32 cellular contexts compared by ENCODE assay signal in genomic region chr14:71264260-71264659, GRCh38.
"Had no signal": no experiment of that assay in that cellular context is flagged by ENCODE, and none has a peak within 500 bp of the region (broad histone marks: within the 10 kb centered on the region; RNA-seq: fewer than 3 reads in every experiment).

No MANE protein-coding gene starts in this region.

- H3K27me3 Mint-ChIP-seq: activated CD4-positive, alpha-beta memory T cell treated with anti-CD3 and anti-CD28 coated beads for 36 hours; activated CD4-positive, alpha-beta T cell treated with anti-CD3 and anti-CD28 coated beads for 36 hours; activated naive CD4-positive, alpha-beta T cell treated with anti-CD3 and anti-CD28 coated beads, Interleukin-2, amount 50 U/mL, for 24 hours; activated naive CD8-positive, alpha-beta T cell treated with anti-CD3 and anti-CD28 coated beads, Interleukin-2, amount 50 U/mL, for 24 hours had no signal

- H3K4me1 ChIP-seq: adrenal gland, body of pancreas, colonic mucosa, gastroesophageal sphincter had no signal

- FAIRE-seq: endometrium, endothelial cell of umbilical vein had no signal

- DNase-seq: activated B cell treated with CpG ODN at 0.5 μM for 24 hours; activated CD4-positive, alpha-beta memory T cell treated with anti-CD3 and anti-CD28 coated beads for 36 hours; activated CD4-positive, alpha-beta T cell treated with anti-CD3 and anti-CD28 coated beads for 36 hours; activated CD4-positive, alpha-beta T cell treated with anti-CD3 and anti-CD28 coated beads, Interleukin-2, amount 10 ng/mL, durations not matched to agents 24 days and 14 days; activated CD4-positive, CD25-positive, alpha-beta regulatory T cell treated with anti-CD3 and anti-CD28 coated beads, Interleukin-2, amount 50 U/mL, for 72 hours; activated CD8-positive, alpha-beta memory T cell treated with anti-CD3 and anti-CD28 coated beads, Interleukin-2, amount 10 ng/mL, durations not matched to agents 7 days and 5 days; activated CD8-positive, alpha-beta memory T cell treated with anti-CD3 and anti-CD28 coated beads, Interleukin-2, amount 50 U/mL, for 4 hours; activated CD8-positive, alpha-beta T cell treated with anti-CD3 and anti-CD28 coated beads, Interleukin-2, amount 10 ng/mL, durations not matched to agents 7 days and 5 days; activated effector memory CD4-positive, alpha-beta T cell treated with anti-CD3 and anti-CD28 coated beads, Interleukin-2, amount 50 U/mL, for 16 hours; activated naive CD4-positive, alpha-beta T cell treated with anti-CD3 and anti-CD28 coated beads for 36 hours; activated naive CD8-positive, alpha-beta T cell treated with anti-CD3 and anti-CD28 coated beads for 36 hours; activated naive CD8-positive, alpha-beta T cell treated with anti-CD3 and anti-CD28 coated beads, Interleukin-2, amount 50 U/mL, for 24 hours; activated T-cell treated with anti-CD3 and anti-CD28 coated beads, Interleukin-2, amount 50 U/mL, for 1 hour; activated T-cell treated with anti-CD3 and anti-CD28 coated beads, Interleukin-2, amount 50 U/mL, for 48 hours; adrenal gland; amygdala; aorta; body of pancreas; caudate nucleus; colonic mucosa; effector CD8-positive, alpha-beta T cell; esophagus squamous epithelium; foreskin melanocyte; heart right ventricle; T-helper 2 cell had no signal

- H3K4me3 ChIP-seq: adrenal gland, body of pancreas, colonic mucosa, esophagus squamous epithelium, gastroesophageal sphincter, heart right ventricle had no signal

- H3K27ac ChIP-seq: adrenal gland, body of pancreas, colonic mucosa, epithelial cell of prostate, esophagus squamous epithelium, gastroesophageal sphincter, heart right ventricle had no signal

- H3K4me3 Mint-ChIP-seq: activated B cell treated with CpG ODN at 0.5 μM for 24 hours; activated CD4-positive, alpha-beta memory T cell treated with anti-CD3 and anti-CD28 coated beads for 36 hours; activated CD4-positive, alpha-beta T cell treated with anti-CD3 and anti-CD28 coated beads for 36 hours; activated CD4-positive, alpha-beta T cell treated with anti-CD3 and anti-CD28 coated beads, Interleukin-2, amount 10 ng/mL, durations not matched to agents 24 days and 14 days; activated CD8-positive, alpha-beta memory T cell treated with anti-CD3 and anti-CD28 coated beads, Interleukin-2, amount 10 ng/mL, durations not matched to agents 7 days and 5 days; activated CD8-positive, alpha-beta T cell treated with anti-CD3 and anti-CD28 coated beads, Interleukin-2, amount 10 ng/mL, durations not matched to agents 7 days and 5 days; activated naive CD4-positive, alpha-beta T cell treated with anti-CD3 and anti-CD28 coated beads for 36 hours; activated naive CD4-positive, alpha-beta T cell treated with anti-CD3 and anti-CD28 coated beads, Interleukin-2, amount 50 U/mL, for 24 hours; activated naive CD8-positive, alpha-beta T cell treated with anti-CD3 and anti-CD28 coated beads for 36 hours; activated naive CD8-positive, alpha-beta T cell treated with anti-CD3 and anti-CD28 coated beads, Interleukin-2, amount 50 U/mL, for 24 hours; activated T-helper 1 cell treated with anti-CD3 and anti-CD28 coated beads, Interleukin-12 subunit alpha, Interleukin-12 subunit beta, Interleukin-2, Interleukin-4 antibody, amounts not matched to agents 30 ng/mL and 10 ng/mL and 1 ng/mL, durations not matched to agents 14 hours and 24 hours and 36 hours had no signal

- ATAC-seq: activated CD4-positive, alpha-beta T cell treated with anti-CD3 and anti-CD28 coated beads for 36 hours; activated CD8-positive, alpha-beta memory T cell treated with anti-CD3 and anti-CD28 coated beads, Interleukin-2, amount 10 ng/mL, durations not matched to agents 7 days and 5 days; activated CD8-positive, alpha-beta T cell treated with anti-CD3 and anti-CD28 coated beads, Interleukin-2, amount 10 ng/mL, durations not matched to agents 7 days and 5 days; activated naive CD8-positive, alpha-beta T cell treated with anti-CD3 and anti-CD28 coated beads, Interleukin-2, amount 50 U/mL, for 24 hours; body of pancreas; gastroesophageal sphincter; heart right ventricle had no signal

- H3K27ac Mint-ChIP-seq: activated B cell treated with CpG ODN at 0.5 μM for 24 hours; activated CD4-positive, alpha-beta memory T cell treated with anti-CD3 and anti-CD28 coated beads for 36 hours; activated CD4-positive, alpha-beta T cell treated with anti-CD3 and anti-CD28 coated beads for 36 hours; activated CD4-positive, alpha-beta T cell treated with anti-CD3 and anti-CD28 coated beads, Interleukin-2, amount 10 ng/mL, durations not matched to agents 24 days and 14 days; activated CD8-positive, alpha-beta memory T cell treated with anti-CD3 and anti-CD28 coated beads, Interleukin-2, amount 10 ng/mL, durations not matched to agents 7 days and 5 days; activated CD8-positive, alpha-beta T cell treated with anti-CD3 and anti-CD28 coated beads, Interleukin-2, amount 10 ng/mL, durations not matched to agents 7 days and 5 days; activated naive CD4-positive, alpha-beta T cell treated with anti-CD3 and anti-CD28 coated beads for 36 hours; activated naive CD4-positive, alpha-beta T cell treated with anti-CD3 and anti-CD28 coated beads, Interleukin-2, amount 50 U/mL, for 24 hours; activated naive CD8-positive, alpha-beta T cell treated with anti-CD3 and anti-CD28 coated beads for 36 hours; activated naive CD8-positive, alpha-beta T cell treated with anti-CD3 and anti-CD28 coated beads, Interleukin-2, amount 50 U/mL, for 24 hours; activated T-helper 1 cell treated with anti-CD3 and anti-CD28 coated beads, Interleukin-12 subunit alpha, Interleukin-12 subunit beta, Interleukin-2, Interleukin-4 antibody, amounts not matched to agents 30 ng/mL and 10 ng/mL and 1 ng/mL, durations not matched to agents 14 hours and 24 hours and 36 hours; activated T-helper 2 cell treated with anti-CD3 and anti-CD28 coated beads, Interferon-gamma antibody, Interleukin-2, Interleukin-4, amounts not matched to agents 10 μg/mL and 5 μg/mL and 100 μg/mL, durations not matched to agents 14 hours and 24 hours and 36 hours had no signal

- H3K27me3 ChIP-seq: adrenal gland, body of pancreas, colonic mucosa, esophagus squamous epithelium, gastroesophageal sphincter, heart right ventricle had no signal

- H3K36me3 ChIP-seq: adrenal gland, colonic mucosa, esophagus squamous epithelium, gastroesophageal sphincter, heart right ventricle had no signal
